In the genomic region with DNA sequence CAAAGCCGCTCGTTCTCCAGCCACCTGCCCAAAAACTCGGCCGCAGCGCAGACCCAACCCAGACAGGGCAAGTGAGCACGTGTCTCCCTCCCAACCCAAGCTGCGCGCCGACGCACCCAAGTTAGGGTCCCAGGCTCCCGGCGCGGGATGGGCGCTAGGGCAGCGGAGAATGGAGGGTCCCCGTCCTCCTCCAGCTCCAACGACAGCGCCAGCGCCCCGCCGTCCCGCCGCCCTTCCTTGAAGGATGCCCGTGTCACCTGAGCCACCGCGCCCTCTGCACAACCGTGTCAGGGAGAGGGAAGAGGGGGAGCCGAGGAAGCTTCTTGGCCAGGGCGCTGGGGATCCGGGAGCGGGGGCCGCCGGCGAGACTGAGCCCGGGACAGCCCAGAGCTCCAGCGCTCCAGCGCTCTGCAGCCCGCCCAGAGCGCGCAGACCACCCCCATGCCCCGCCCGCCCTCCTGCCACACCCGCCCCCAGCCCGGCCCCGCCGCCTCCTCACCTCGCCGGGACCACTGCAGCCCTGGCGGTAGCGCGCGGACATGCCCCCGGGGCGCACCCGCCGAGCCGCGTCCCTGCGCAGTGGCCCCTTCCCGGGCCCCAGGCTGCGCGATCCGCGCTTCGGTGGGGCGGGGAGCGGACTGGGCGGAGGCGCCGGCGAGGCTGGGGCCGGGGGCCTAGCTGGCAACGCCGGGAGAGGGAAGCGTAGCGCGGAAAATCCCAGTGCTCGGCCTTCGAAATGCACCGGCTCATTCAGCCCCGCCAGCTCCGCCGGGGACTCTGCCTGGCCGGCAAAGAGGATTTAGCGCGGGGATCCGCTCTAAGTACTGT, we compare ENCODE assay signal across 9 cellular contexts. TPM values are rescaled to one million over a fixed set of nuclear protein-coding genes. Genes with fewer than 3 reads are reported as not detected.
DNase-seq lines count a peak whose midpoint lies in the region; ATAC-seq and TF ChIP-seq lines count a peak whose summit lies in the region.
"Had no signal": no experiment of that assay in that cellular context is flagged by ENCODE, and none has a peak within 500 bp of the region (broad histone marks: within the 10 kb centered on the region; RNA-seq: fewer than 3 reads in every experiment).

SLC16A12 (minus strand) TSS at position 410 of the 828 bp plus-strand sequence. CDS start 73,016 bp downstream, outside the sequence.

- H3K4me3 ChIP-seq in ACC112 (ENCODE audit: low read depth, low read length) (peak within 1 kb of the TSS; percentile 82), epithelial cell of esophagus (ENCODE audit: low read length) (peak within 1 kb of the TSS; percentile 38), Karpas-422 (ENCODE audit: low read length) (no peak within 1 kb of the TSS), PC-3 (ENCODE audit: low read length) (no peak within 1 kb of the TSS)

- no peak within 1 kb of the TSS for H3K4me2 ChIP-seq in Karpas-422 (ENCODE audit: low read depth, low read length, poor library complexity, severe bottlenecking)
- H3K4me2 ChIP-seq in PC-3 (ENCODE audit: low read length): no peak within 1 kb of the TSS

- no peaks in the 10 kb centered on the region for H3F3A ChIP-seq in PC-3 (ENCODE audit: low read length, unreplicated experiment)

- peak within 1 kb of the TSS; percentile 15 for H2AFZ ChIP-seq in ACC112 (ENCODE audit: low read length, unreplicated experiment)
- no peak within 1 kb of the TSS for H2AFZ ChIP-seq in Karpas-422 (ENCODE audit: low read length)
- H2AFZ ChIP-seq in PC-3 (ENCODE audit: low read length): no peak within 1 kb of the TSS

- no peak within 1 kb of the TSS for H3K27ac Mint-ChIP-seq in naive B cell

- POLR2A ChIA-PET in PC-3 (lab: Charles Lee; ENCODE audit: unreplicated experiment): no interaction called here

- peak; percentile 52 for DNase-seq in HuH-7 (ENCODE audit: low spot score)
- DNase-seq in epithelial cell of esophagus (ENCODE audit: low read depth): peak; percentile 6
- DNase-seq in naive B cell: no peak
- no peak for DNase-seq in Karpas-422
- DNase-seq in PC-3: no peak
- DNase-seq in HT-29 (ENCODE audit: low spot score): no peak
- DNase-seq: NCI-H1436 treated with DMSO at 0.1 percent for 48 hours had no signal

- no peak within 1 kb of the TSS for H3K9ac ChIP-seq in Karpas-422 (ENCODE audit: low read length)
- no peak within 1 kb of the TSS for H3K9ac ChIP-seq in PC-3 (ENCODE audit: low read length)

- CTCF ChIA-PET in PC-3 (lab: Charles Lee): no interaction called here

- H3K9me3 Mint-ChIP-seq in naive B cell: peaks cover 0 to 4% (median 0%) of the 10 kb centered on the region in 7 donors

- ATAC-seq in naive B cell (ENCODE audit: low read depth in 2 of 2) (peak; percentile 25 to 28), PC-3 (no peak), GM21723 (IDR thresholded peaks at IDR 0.05; ENCODE audit: unreplicated experiment) (no peak)

- H3K79me2 ChIP-seq in ACC112 (ENCODE audit: control insufficient read depth, insufficient read depth, low read length, unreplicated experiment) (no peaks in the 10 kb centered on the region), Karpas-422 (ENCODE audit: low read length) (no peaks in the 10 kb centered on the region), PC-3 (ENCODE audit: low read length) (no peaks in the 10 kb centered on the region)

- H3K27me3 Mint-ChIP-seq in naive B cell: peaks cover 73 to 79% (median 74%) of the 10 kb centered on the region in 3 donors

- no peaks in the 10 kb centered on the region for H3K9me3 ChIP-seq in Karpas-422 (ENCODE audit: low read length)
- H3K9me3 ChIP-seq in PC-3 (ENCODE audit: low read length): no peaks in the 10 kb centered on the region

- H3K27me3 ChIP-seq in ACC112 (ENCODE audit: insufficient read depth, low read length) (peaks cover 4% of the 10 kb centered on the region; the same call in 1 of the 2 replicates), Karpas-422 (ENCODE audit: low read length) (no peaks in the 10 kb centered on the region), PC-3 (ENCODE audit: low read length) (no peaks in the 10 kb centered on the region)

- H3K36me3 Mint-ChIP-seq in naive B cell: no peaks in the 10 kb centered on the region

- H4K20me1 ChIP-seq in Karpas-422 (ENCODE audit: insufficient read depth, low read depth, low read length): no peaks in the 10 kb centered on the region
- H4K20me1 ChIP-seq in PC-3 (ENCODE audit: low read length): no peaks in the 10 kb centered on the region

- H3K9me2 ChIP-seq in Karpas-422 (replicated peaks; ENCODE audit: insufficient read depth, low read length) (no peaks in the 10 kb centered on the region), PC-3 (replicated peaks; ENCODE audit: low read length) (no peaks in the 10 kb centered on the region)

- BruUV-seq in PC-3 (replicated peaks; lab: Mats Ljungman, UMichigan): no TSS peak

- H3K4me1 ChIP-seq in ACC112 (ENCODE audit: control insufficient read depth, insufficient read depth, low read length, unreplicated experiment): peaks cover 2% of the 10 kb centered on the region
- no peaks in the 10 kb centered on the region for H3K4me1 ChIP-seq in Karpas-422 (ENCODE audit: low read length)
- H3K4me1 ChIP-seq in PC-3 (ENCODE audit: insufficient read depth, low read length): 0 out of 2 replicates have a peak, but pooled peaks cover under 1% of the 10 kb centered on the region

- H3K27ac ChIP-seq in ACC112 (ENCODE audit: low read depth, low read length) (no peak within 1 kb of the TSS), Karpas-422 (ENCODE audit: low read length) (no peak within 1 kb of the TSS), PC-3 (ENCODE audit: low read length) (no peak within 1 kb of the TSS)

- H3K4me3 Mint-ChIP-seq in naive B cell: peak within 1 kb of the TSS in 6 of 8 donors; percentile 30 to 81 (median 56)

- intact Hi-C loops in PC-3 (cut with micrococcal nuclease): no loop called here

- peaks cover 4 to 15% (median 5%) of the 10 kb centered on the region in 3 donors for H3K4me1 Mint-ChIP-seq in naive B cell

- H3K36me3 ChIP-seq in ACC112 (ENCODE audit: insufficient read depth, low read length) (no peaks in the 10 kb centered on the region), Karpas-422 (ENCODE audit: insufficient read depth, low read length) (no peaks in the 10 kb centered on the region), PC-3 (ENCODE audit: low read depth, low read length) (no peaks in the 10 kb centered on the region)

- TF ChIP-seq CTCF in epithelial cell of esophagus (IDR thresholded peaks at IDR 0.05; ENCODE audit: insufficient read depth, low read depth, low read length, missing control alignments) (no peak), PC-3 (conservative IDR thresholded peaks at IDR 0.05; ENCODE audit: low read depth, low read length) (no peak)

RNA-seq across cellular contexts. Expression of gene SLC16A12, which starts in this region (rescaled TPM):
- not detected for polyA plus RNA-seq in naive B cell (ENCODE audit: low read depth in 6 of 6)
- not detected in 2 replicates for total RNA-seq in Karpas-422 (2014; rRNA removed; shearing (Covaris generic); ENCODE audit: low replicate concordance)
- total RNA-seq in PC-3 (2014; rRNA removed): not detected in 2 replicates
- 0.03 and 0.18 TPM in 2 replicates for total RNA-seq in HT-29 (2014; rRNA removed; shearing (Covaris generic))

Comparison
In these comparisons a context has a peak if more than half of its experiments do, and no peak if none do; other contexts are left out.
1. Peak in ATAC-seq in naive B cell; RNA of the gene not detected or under 1 TPM.
2. H3K4me3 ChIP-seq: peak in ACC112 (single experiment) and epithelial cell of esophagus (single experiment); none in Karpas-422 (single experiment) and PC-3 (single experiment).
3. DNase-seq: peak in HuH-7 (single experiment) and epithelial cell of esophagus (single experiment); none in naive B cell (single experiment), Karpas-422 (single experiment), PC-3 (single experiment) and HT-29 (single experiment).